8 cellular contexts compared by ENCODE assay signal in the genomic region with DNA sequence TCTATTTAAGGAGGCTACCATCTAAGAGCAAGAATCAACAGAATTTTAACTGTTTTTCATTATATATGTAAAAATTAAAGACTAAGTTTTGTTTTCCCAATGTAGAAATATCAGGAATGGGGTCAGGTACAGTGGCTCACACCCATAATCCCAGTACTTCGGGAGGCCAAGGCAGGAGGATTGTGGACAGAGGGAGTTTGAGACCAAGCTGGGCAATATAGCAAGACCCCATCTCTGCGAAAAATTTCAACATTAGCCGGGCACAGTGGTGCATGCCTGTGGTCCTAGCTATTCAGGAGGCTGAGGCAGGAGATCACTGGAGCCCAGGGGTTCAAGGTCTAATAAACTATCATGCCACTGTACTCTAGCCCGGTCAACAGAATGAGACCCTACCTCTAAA.
"Had no signal": no experiment of that assay in that cellular context is flagged by ENCODE, and none has a peak within 500 bp of the region (broad histone marks: within the 10 kb centered on the region; RNA-seq: fewer than 3 reads in every experiment).

No MANE protein-coding gene starts in this region.

- H3K4me3 Mint-ChIP-seq: GM23338 had no signal

- DNase-seq: H7, KG1 had no signal

- H3K4me2 ChIP-seq: GM23338 had no signal

- FAIRE-seq: H1, HTR-8/SVneo had no signal

- H3K4me3 ChIP-seq: GM23338, HAP-1 had no signal

- H2AFZ ChIP-seq: GM23338 had no signal

- H3K9me3 Mint-ChIP-seq: GM23338, IgD-negative memory B cell had no signal

- H3K27me3 Mint-ChIP-seq: IgD-negative memory B cell had no signal

- H3K27ac Mint-ChIP-seq: GM23338, IgD-negative memory B cell had no signal

- H3K9me3 ChIP-seq: HAP-1 had no signal

- ATAC-seq: GM23338, HCT116 had no signal

- H3K36me3 ChIP-seq: HAP-1 had no signal
